Comparison of ENCODE assay signal across 8 cellular contexts in genomic region chr9:121201738-121202533, GRCh38. TPM values are rescaled to one million over a fixed set of nuclear protein-coding genes. Genes with fewer than 3 reads are reported as not detected.
DNase-seq lines count a peak whose midpoint lies in the region; ATAC-seq lines count a peak whose summit lies in the region.

RAB14 (minus strand) TSS chr9:121201869; CDS start chr9:121193412, 8,457 bp downstream.

- DNase-seq in CD1c-positive myeloid dendritic cell (ENCODE audit: extremely low spot score): peak; percentile 100
- DNase-seq in NCI-H748 (lab: John Stamatoyannopoulos, UW; ENCODE audit: unreplicated experiment): peak; percentile 99
- DNase-seq in activated CD4-positive, alpha-beta T cell treated with anti-CD3 and anti-CD28 coated beads, Interleukin-2, amount 50 U/mL, for 1 hour: peak; percentile 100
- DNase-seq in dedifferentiated amniotic fluid mesenchymal stem cell (ENCODE audit: extremely low spot score): peak; percentile 97
- DNase-seq in left lobe of liver (ENCODE audit: low spot score): peak; percentile 100
- peak; percentile 100 for DNase-seq in stimulated activated CD4-positive, alpha-beta T cell treated with anti-CD3 and anti-CD28 coated beads, Interleukin-2, amount 100 ng/mL, for 4 hours (ENCODE audit: low read depth)

- ATAC-seq in GM19372 (IDR thresholded peaks at IDR 0.05; ENCODE audit: low read depth, unreplicated experiment) (peak; percentile 80), HG03558 (IDR thresholded peaks at IDR 0.05; ENCODE audit: extremely low read depth, unreplicated experiment) (peak; percentile 72), left lobe of liver (peak; percentile 89)

RNA-seq across cellular contexts. Expression of gene RAB14, which starts in this region (rescaled TPM):
- total RNA-seq in left lobe of liver: 50.0 TPM

Comparison
In these comparisons a context has a peak if more than half of its experiments do, and no peak if none do; other contexts are left out.
1. Peak in every context shown above with its lines: DNase-seq and ATAC-seq.